Comparison of ENCODE assay signal across 11 cellular contexts in genomic region chr6:84762941-84763396, GRCh38. TPM values are rescaled to one million over a fixed set of nuclear protein-coding genes. Genes with fewer than 3 reads are reported as not detected.
A peak's percentile ranks its signal among the peaks of the same experiment; 100 is the strongest.
DNase-seq lines count a peak whose midpoint lies in the region; ATAC-seq and TF ChIP-seq lines count a peak whose summit lies in the region.
"Had no signal": no experiment of that assay in that cellular context is flagged by ENCODE, and none has a peak within 500 bp of the region (broad histone marks: within the 10 kb centered on the region; RNA-seq: fewer than 3 reads in every experiment).

No MANE protein-coding gene starts in this region.

- peaks cover 0 to 15% (median 5%) of the 10 kb centered on the region in 9 donors for H3K4me1 ChIP-seq in heart right ventricle

- 1% methylated on average over 38 of the region's 38 CpGs for whole genome bisulfite sequencing in heart right ventricle, 2 donors

- H3K36me3 ChIP-seq in heart right ventricle, result no peaks in the 10 kb centered on the region

- no peak for TF ChIP-seq CTCF in heart right ventricle (IDR thresholded peaks at IDR 0.05)

- intact Hi-C loops in heart right ventricle (cut with DNase I) (loop anchor here in 4 of 10 donors (5.0 to 10.0 kb wide), 2 partner anchors 338 to 341 kb away; no protein-coding TSS in a partner anchor), sciatic nerve (cut with DNase I) (no loop called here)

- ATAC-seq in heart right ventricle, result peak in 5 of 8 donors; percentile 3 to 23 (median 5)
- ATAC-seq in sciatic nerve, result peak; percentile 17
- no peak for ATAC-seq in HG03045 (IDR thresholded peaks at IDR 0.05; ENCODE audit: unreplicated experiment)
- no peak for ATAC-seq in HG02970 (IDR thresholded peaks at IDR 0.05; ENCODE audit: low FRiP score, unreplicated experiment)

- H3K4me3 ChIP-seq in heart right ventricle, result peak overlapping the region; percentile 23 to 66 (median 58)

- no peaks in the 10 kb centered on the region for H3K9me3 ChIP-seq in heart right ventricle

- peak overlapping the region; percentile 7 to 89 (median 86) for H3K27ac ChIP-seq in heart right ventricle

- peaks cover 9 to 100% (median 86%) of the 10 kb centered on the region in 7 donors for H3K27me3 ChIP-seq in heart right ventricle

- DNase-seq in ELR (ENCODE audit: low read depth), result peak; percentile 69
- peak; percentile 61 for DNase-seq in T1000 (lab: John Stamatoyannopoulos, UW)
- DNase-seq in heart right ventricle, result peak in 1 of 2 donors; percentile 34
- peak; percentile 71 for DNase-seq in sciatic nerve (ENCODE audit: low spot score)
- DNase-seq in amniotic stem cell (lab: John Stamatoyannopoulos, UW), result no peak
- no peak for DNase-seq in activated CD4-positive, CD25-positive, alpha-beta regulatory T cell treated with anti-CD3 and anti-CD28 coated beads, Interleukin-2, amount 50 U/mL, for 72 hours
- DNase-seq: activated T-cell treated with anti-CD3 and anti-CD28 coated beads, Interleukin-2, amount 50 U/mL, for 4 hours; hypothalamus; NCI-H524 treated with DMSO at 0.1 percent for 48 hours had no signal

RNA-seq across cellular contexts. Expression of gene TBX18, which starts 1.4 kb away (rescaled TPM):
- total RNA-seq in heart right ventricle, result 1 to 10 TPM; 1.7 to 9.1 (median 2.8) TPM
- 1 to 10 TPM; 2.3 to 5.0 TPM for polyA plus RNA-seq in heart right ventricle
- total RNA-seq in sciatic nerve, result 46.1 TPM
- total RNA-seq: activated T-cell treated with anti-CD3 and anti-CD28 coated beads, Interleukin-2, amount 50 U/mL, for 4 hours had no signal

Comparison
In these comparisons a context has a peak if more than half of its experiments do, and no peak if none do; other contexts are left out.
1. DNase-seq: peak in ELR (single experiment), T1000 (single experiment) and sciatic nerve (single experiment); none in amniotic stem cell (single experiment) and activated CD4-positive, CD25-positive, alpha-beta regulatory T cell treated with anti-CD3 and anti-CD28 coated beads, Interleukin-2, amount 50 U/mL, for 72 hours (single experiment).
2. ATAC-seq: peak in heart right ventricle (5 of 8) and sciatic nerve (single experiment); none in HG03045 (single experiment) and HG02970 (single experiment).